ENCODE assay signal across 16 cellular contexts in genomic region chr6:154931741-154932424, GRCh38.
A peak's percentile ranks its signal among the peaks of the same experiment; 100 is the strongest.
DNase-seq lines count a peak whose midpoint lies in the region; ATAC-seq lines count a peak whose summit lies in the region.
"Had no signal": no experiment of that assay in that cellular context is flagged by ENCODE, and none has a peak within 500 bp of the region (broad histone marks: within the 10 kb centered on the region; RNA-seq: fewer than 3 reads in every experiment).

No MANE protein-coding gene starts in this region.

- no peak overlapping the region for H3K9ac ChIP-seq in BLaER1

- no peaks in the 10 kb centered on the region for H3K36me3 ChIP-seq in BLaER1
- H3K36me3 ChIP-seq: brain microvascular endothelial cell, heart right ventricle had no signal

- H3K4me1 Mint-ChIP-seq in activated T-helper 2 cell treated with anti-CD3 and anti-CD28 coated beads, Interferon-gamma antibody, Interleukin-2, Interleukin-4, amounts not matched to agents 10 μg/mL and 5 μg/mL and 100 μg/mL, durations not matched to agents 14 hours and 24 hours and 36 hours (ENCODE audit: low read depth) = peaks cover 13% of the 10 kb centered on the region

- H3K9me3 Mint-ChIP-seq in activated T-helper 2 cell treated with anti-CD3 and anti-CD28 coated beads, Interferon-gamma antibody, Interleukin-2, Interleukin-4, amounts not matched to agents 10 μg/mL and 5 μg/mL and 100 μg/mL, durations not matched to agents 14 hours and 24 hours and 36 hours = no peaks in the 10 kb centered on the region
- H3K9me3 Mint-ChIP-seq: CD4-positive, CD25-positive, alpha-beta regulatory T cell; naive thymus-derived CD8-positive, alpha-beta T cell had no signal

- DNase-seq in LHCN-M2 (ENCODE audit: low read depth) (peak; percentile 13), islet precursor cell (peak; percentile 84), AG08396 (ENCODE audit: low spot score) (no peak), HuH-7.5 (ENCODE audit: low spot score) (no peak), NCI-H187 treated with DMSO at 0.1 percent for 48 hours (lab: John Stamatoyannopoulos, UW) (no peak)
- DNase-seq in activated T-helper 2 cell treated with anti-CD3 and anti-CD28 coated beads, Interferon-gamma antibody, Interleukin-2, Interleukin-4, amounts not matched to agents 10 μg/mL and 5 μg/mL and 100 μg/mL, durations not matched to agents 14 hours and 24 hours and 36 hours (ENCODE audit: low spot score) = no peak
- DNase-seq: CD4-positive, CD25-positive, alpha-beta regulatory T cell; heart right ventricle; naive thymus-derived CD8-positive, alpha-beta T cell; NCI-H1105; RPMI8226; stimulated activated CD4-positive, alpha-beta T cell treated with anti-CD3 and anti-CD28 coated beads, Interleukin-1b, Interleukin-23, amount 100 ng/mL, for 48 hours; testis had no signal

- H3K27me3 Mint-ChIP-seq in activated T-helper 2 cell treated with anti-CD3 and anti-CD28 coated beads, Interferon-gamma antibody, Interleukin-2, Interleukin-4, amounts not matched to agents 10 μg/mL and 5 μg/mL and 100 μg/mL, durations not matched to agents 14 hours and 24 hours and 36 hours (ENCODE audit: low read depth) = no peaks in the 10 kb centered on the region
- H3K27me3 Mint-ChIP-seq: CD4-positive, CD25-positive, alpha-beta regulatory T cell; naive thymus-derived CD8-positive, alpha-beta T cell had no signal

- ATAC-seq in HG03460 (IDR thresholded peaks at IDR 0.05; ENCODE audit: unreplicated experiment) = no peak
- ATAC-seq: naive thymus-derived CD8-positive, alpha-beta T cell had no signal

- H3K36me3 Mint-ChIP-seq in activated T-helper 2 cell treated with anti-CD3 and anti-CD28 coated beads, Interferon-gamma antibody, Interleukin-2, Interleukin-4, amounts not matched to agents 10 μg/mL and 5 μg/mL and 100 μg/mL, durations not matched to agents 14 hours and 24 hours and 36 hours (ENCODE audit: low read depth) = no peaks in the 10 kb centered on the region

- H3K27ac ChIP-seq in BLaER1 = peak overlapping the region; percentile 50
- H3K27ac ChIP-seq: brain microvascular endothelial cell, heart right ventricle, testis had no signal

- H3K4me3 Mint-ChIP-seq in activated T-helper 2 cell treated with anti-CD3 and anti-CD28 coated beads, Interferon-gamma antibody, Interleukin-2, Interleukin-4, amounts not matched to agents 10 μg/mL and 5 μg/mL and 100 μg/mL, durations not matched to agents 14 hours and 24 hours and 36 hours (ENCODE audit: low read depth) = no peak overlapping the region
- H3K4me3 Mint-ChIP-seq: CD4-positive, CD25-positive, alpha-beta regulatory T cell; naive thymus-derived CD8-positive, alpha-beta T cell had no signal

- peak overlapping the region; percentile 74 for H3K4me2 ChIP-seq in BLaER1

- no peaks in the 10 kb centered on the region for H4K20me1 ChIP-seq in BLaER1

- H3K4me3 ChIP-seq in BLaER1 = no peak overlapping the region
- H3K4me3 ChIP-seq: heart right ventricle, testis had no signal

- no peaks in the 10 kb centered on the region for H3K27me3 ChIP-seq in BLaER1
- H3K27me3 ChIP-seq: brain microvascular endothelial cell, heart right ventricle, testis had no signal

- peak overlapping the region; percentile 21 for H3K27ac Mint-ChIP-seq in activated T-helper 2 cell treated with anti-CD3 and anti-CD28 coated beads, Interferon-gamma antibody, Interleukin-2, Interleukin-4, amounts not matched to agents 10 μg/mL and 5 μg/mL and 100 μg/mL, durations not matched to agents 14 hours and 24 hours and 36 hours
- H3K27ac Mint-ChIP-seq: CD4-positive, CD25-positive, alpha-beta regulatory T cell; naive thymus-derived CD8-positive, alpha-beta T cell had no signal

- no peaks in the 10 kb centered on the region for H3K9me3 ChIP-seq in BLaER1
- H3K9me3 ChIP-seq: heart right ventricle, testis had no signal

- intact Hi-C loops in activated T-helper 2 cell treated with anti-CD3 and anti-CD28 coated beads, Interferon-gamma antibody, Interleukin-2, Interleukin-4, amounts not matched to agents 10 μg/mL and 5 μg/mL and 100 μg/mL, durations not matched to agents 14 hours and 24 hours and 36 hours (cut with micrococcal nuclease) = no loop called here

- H3K4me1 ChIP-seq in BLaER1 = peaks cover 45% of the 10 kb centered on the region
- H3K4me1 ChIP-seq: testis had no signal

Comparison
In these comparisons a context has a peak if more than half of its experiments do, and no peak if none do; other contexts are left out.
1. DNase-seq: peak in LHCN-M2 (single experiment) and islet precursor cell (single experiment); none in activated T-helper 2 cell treated with anti-CD3 and anti-CD28 coated beads, Interferon-gamma antibody, Interleukin-2, Interleukin-4, amounts not matched to agents 10 μg/mL and 5 μg/mL and 100 μg/mL, durations not matched to agents 14 hours and 24 hours and 36 hours (single experiment), AG08396 (single experiment), HuH-7.5 (single experiment) and NCI-H187 treated with DMSO at 0.1 percent for 48 hours (single experiment).